11 cellular contexts compared by ENCODE assay signal in genomic region chr11:48096588-48097525, GRCh38.
DNase-seq lines count a peak whose midpoint lies in the region; ATAC-seq and TF ChIP-seq lines count a peak whose summit lies in the region.
"Had no signal": no experiment of that assay in that cellular context is flagged by ENCODE, and none has a peak within 500 bp of the region (broad histone marks: within the 10 kb centered on the region; RNA-seq: fewer than 3 reads in every experiment).

No MANE protein-coding gene starts in this region.

- H3K27me3 ChIP-seq in foreskin keratinocyte (no peaks in the 10 kb centered on the region), BE2C (no peaks in the 10 kb centered on the region)
- H3K27me3 ChIP-seq: suprapubic skin had no signal

- peaks cover 58% of the 10 kb centered on the region for H3K4me1 Mint-ChIP-seq in activated CD8-positive, alpha-beta memory T cell treated with anti-CD3 and anti-CD28 coated beads, Interleukin-2, amount 10 ng/mL, durations not matched to agents 7 days and 5 days
- peaks cover 67% of the 10 kb centered on the region for H3K4me1 Mint-ChIP-seq in activated CD4-positive, alpha-beta memory T cell treated with anti-CD3 and anti-CD28 coated beads for 36 hours (ENCODE audit: low read depth)
- peaks cover 70% of the 10 kb centered on the region for H3K4me1 Mint-ChIP-seq in stimulated activated naive CD8-positive, alpha-beta T cell treated with anti-CD3 and anti-CD28 coated beads, Interleukin-15, Interleukin-2, amounts not matched to agents 100 ng/mL and 50 ng/mL, for 24 hours (ENCODE audit: low read depth)

- H3K4me1 ChIP-seq in foreskin keratinocyte = no peaks in the 10 kb centered on the region
- H3K4me1 ChIP-seq in BE2C = no peaks in the 10 kb centered on the region

- CTCF ChIA-PET in activated CD8-positive, alpha-beta memory T cell treated with anti-CD3 and anti-CD28 coated beads, Interleukin-2, amount 10 ng/mL, durations not matched to agents 7 days and 5 days (lab: Charles Lee) = interaction anchor here (0.7 to 1.8 kb wide), 5 partner anchors 10 to 722 kb away, joined by 3 to 5 read pairs (median 3); no protein-coding TSS in a partner anchor
- CTCF ChIA-PET in activated CD4-positive, alpha-beta memory T cell treated with anti-CD3 and anti-CD28 coated beads for 36 hours (lab: Charles Lee) = interaction anchor here (1.1 to 4.2 kb wide), 4 partner anchors 11 to 162 kb away, joined by 3 to 30 read pairs (median 6); no protein-coding TSS in a partner anchor

- no peak overlapping the region for H3K4me3 Mint-ChIP-seq in activated CD8-positive, alpha-beta memory T cell treated with anti-CD3 and anti-CD28 coated beads, Interleukin-2, amount 10 ng/mL, durations not matched to agents 7 days and 5 days
- H3K4me3 Mint-ChIP-seq in activated CD4-positive, alpha-beta memory T cell treated with anti-CD3 and anti-CD28 coated beads for 36 hours = peak overlapping the region; percentile 13
- peak overlapping the region; percentile 11 for H3K4me3 Mint-ChIP-seq in stimulated activated naive CD8-positive, alpha-beta T cell treated with anti-CD3 and anti-CD28 coated beads, Interleukin-15, Interleukin-2, amounts not matched to agents 100 ng/mL and 50 ng/mL, for 24 hours

- peak overlapping the region; percentile 23 for H3K27ac ChIP-seq in foreskin keratinocyte
- H3K27ac ChIP-seq: suprapubic skin had no signal

- no peak overlapping the region for H3K4me3 ChIP-seq in BE2C (ENCODE audit: low read depth, low read length)
- H3K4me3 ChIP-seq: suprapubic skin had no signal

- DNase-seq in activated CD8-positive, alpha-beta memory T cell treated with anti-CD3 and anti-CD28 coated beads, Interleukin-2, amount 10 ng/mL, durations not matched to agents 7 days and 5 days = no peak
- DNase-seq in activated CD8-positive, alpha-beta memory T cell treated with anti-CD3 and anti-CD28 coated beads for 24 hours = no peak
- DNase-seq in activated CD4-positive, alpha-beta memory T cell treated with anti-CD3 and anti-CD28 coated beads for 36 hours = peak; percentile 38
- DNase-seq in foreskin keratinocyte (peak in 1 of 2 donors; percentile 77), BE2C (no peak), epidermal melanocyte (ENCODE audit: insufficient read length, low spot score) (no peak)
- DNase-seq: activated gamma-delta T cell treated with Interleukin-2 at 50 U/mL for 16 hours; stimulated activated CD4-positive, alpha-beta T cell treated with anti-CD3 and anti-CD28 coated beads, Interleukin-2, amount 100 ng/mL, for 48 hours had no signal

- no peaks in the 10 kb centered on the region for H3K27me3 Mint-ChIP-seq in activated CD8-positive, alpha-beta memory T cell treated with anti-CD3 and anti-CD28 coated beads, Interleukin-2, amount 10 ng/mL, durations not matched to agents 7 days and 5 days
- no peaks in the 10 kb centered on the region for H3K27me3 Mint-ChIP-seq in activated CD4-positive, alpha-beta memory T cell treated with anti-CD3 and anti-CD28 coated beads for 36 hours
- H3K27me3 Mint-ChIP-seq in stimulated activated naive CD8-positive, alpha-beta T cell treated with anti-CD3 and anti-CD28 coated beads, Interleukin-15, Interleukin-2, amounts not matched to agents 100 ng/mL and 50 ng/mL, for 24 hours = no peaks in the 10 kb centered on the region

- no peaks in the 10 kb centered on the region for H3K36me3 ChIP-seq in BE2C
- H3K36me3 ChIP-seq: suprapubic skin had no signal

- POLR2A ChIA-PET in activated CD4-positive, alpha-beta memory T cell treated with anti-CD3 and anti-CD28 coated beads for 36 hours (lab: Charles Lee) = interaction anchor here (2.3 to 3.7 kb wide), 2 partner anchors 11 to 41 kb away, joined by 7 to 16 read pairs; no protein-coding TSS in a partner anchor

- no peaks in the 10 kb centered on the region for H3K9me3 Mint-ChIP-seq in activated CD8-positive, alpha-beta memory T cell treated with anti-CD3 and anti-CD28 coated beads, Interleukin-2, amount 10 ng/mL, durations not matched to agents 7 days and 5 days (ENCODE audit: low read depth)
- no peaks in the 10 kb centered on the region for H3K9me3 Mint-ChIP-seq in activated CD4-positive, alpha-beta memory T cell treated with anti-CD3 and anti-CD28 coated beads for 36 hours
- no peaks in the 10 kb centered on the region for H3K9me3 Mint-ChIP-seq in stimulated activated naive CD8-positive, alpha-beta T cell treated with anti-CD3 and anti-CD28 coated beads, Interleukin-15, Interleukin-2, amounts not matched to agents 100 ng/mL and 50 ng/mL, for 24 hours

- TF ChIP-seq CTCF in foreskin keratinocyte (conservative IDR thresholded peaks at IDR 0.05) = no peak
- no peak for TF ChIP-seq CTCF in BE2C (IDR thresholded peaks at IDR 0.05; ENCODE audit: low read depth, low read length)

- peaks cover 10% of the 10 kb centered on the region for H3K36me3 Mint-ChIP-seq in activated CD8-positive, alpha-beta memory T cell treated with anti-CD3 and anti-CD28 coated beads, Interleukin-2, amount 10 ng/mL, durations not matched to agents 7 days and 5 days
- H3K36me3 Mint-ChIP-seq in activated CD4-positive, alpha-beta memory T cell treated with anti-CD3 and anti-CD28 coated beads for 36 hours = no peaks in the 10 kb centered on the region
- peaks cover 3% of the 10 kb centered on the region for H3K36me3 Mint-ChIP-seq in stimulated activated naive CD8-positive, alpha-beta T cell treated with anti-CD3 and anti-CD28 coated beads, Interleukin-15, Interleukin-2, amounts not matched to agents 100 ng/mL and 50 ng/mL, for 24 hours (ENCODE audit: low read depth)

- intact Hi-C loops in activated CD4-positive, alpha-beta memory T cell treated with anti-CD3 and anti-CD28 coated beads for 36 hours (cut with micrococcal nuclease) = loop anchor here (2.0 kb wide), 1 partner anchor 90 kb away; no protein-coding TSS in a partner anchor

- no peak for ATAC-seq in activated CD8-positive, alpha-beta memory T cell treated with anti-CD3 and anti-CD28 coated beads, Interleukin-2, amount 10 ng/mL, durations not matched to agents 7 days and 5 days
- peak; percentile 64 for ATAC-seq in foreskin keratinocyte
- ATAC-seq in HG02852 (IDR thresholded peaks at IDR 0.05; ENCODE audit: unreplicated experiment) = no peak

- H3K27ac Mint-ChIP-seq in activated CD8-positive, alpha-beta memory T cell treated with anti-CD3 and anti-CD28 coated beads, Interleukin-2, amount 10 ng/mL, durations not matched to agents 7 days and 5 days = peak overlapping the region; percentile 29
- peak overlapping the region; percentile 81 for H3K27ac Mint-ChIP-seq in activated CD4-positive, alpha-beta memory T cell treated with anti-CD3 and anti-CD28 coated beads for 36 hours
- H3K27ac Mint-ChIP-seq in stimulated activated naive CD8-positive, alpha-beta T cell treated with anti-CD3 and anti-CD28 coated beads, Interleukin-15, Interleukin-2, amounts not matched to agents 100 ng/mL and 50 ng/mL, for 24 hours = peak overlapping the region; percentile 90

- H3K9me3 ChIP-seq in BE2C = no peaks in the 10 kb centered on the region
- H3K9me3 ChIP-seq: suprapubic skin had no signal

Comparison
In these comparisons a context has a peak if more than half of its experiments do, and no peak if none do; other contexts are left out.
1. H3K27ac Mint-ChIP-seq: peak in every context shown above with its lines; median percentile 90 in stimulated activated naive CD8-positive, alpha-beta T cell treated with anti-CD3 and anti-CD28 coated beads, Interleukin-15, Interleukin-2, amounts not matched to agents 100 ng/mL and 50 ng/mL, for 24 hours; 81 in activated CD4-positive, alpha-beta memory T cell treated with anti-CD3 and anti-CD28 coated beads for 36 hours; 29 in activated CD8-positive, alpha-beta memory T cell treated with anti-CD3 and anti-CD28 coated beads, Interleukin-2, amount 10 ng/mL, durations not matched to agents 7 days and 5 days.